25 cellular contexts compared by ENCODE assay signal in genomic region chr7:84629640-84630318, GRCh38.
"Had no signal": no experiment of that assay in that cellular context is flagged by ENCODE, and none has a peak within 500 bp of the region (broad histone marks: within the 10 kb centered on the region; RNA-seq: fewer than 3 reads in every experiment).

No MANE protein-coding gene starts in this region.

- H3K4me3 ChIP-seq: coronary artery, dorsolateral prefrontal cortex, heart right ventricle, right atrium auricular region, smooth muscle cell, stomach, thyroid gland, upper lobe of right lung had no signal

- DNase-seq: activated CD4-positive, alpha-beta T cell treated with anti-CD3 and anti-CD28 coated beads for 36 hours; activated CD4-positive, CD25-positive, alpha-beta regulatory T cell; activated CD8-positive, alpha-beta T cell treated with anti-CD3 and anti-CD28 coated beads, Interleukin-2, amount 10 ng/mL, durations not matched to agents 7 days and 5 days; activated naive CD4-positive, alpha-beta T cell; activated T-cell treated with anti-CD3 and anti-CD28 coated beads for 4 hours; activated T-cell treated with anti-CD3 and anti-CD28 coated beads, Interleukin-2, amount 50 U/mL, for 72 hours; dorsolateral prefrontal cortex; effector memory CD4-positive, alpha-beta T cell; heart right ventricle; islet precursor cell; left colon; midbrain; naive thymus-derived CD8-positive, alpha-beta T cell; nucleus accumbens; stimulated activated CD4-positive, alpha-beta T cell treated with anti-CD3 and anti-CD28 coated beads, Interleukin-1b, Interleukin-23, amount 100 ng/mL, for 48 hours; stimulated activated CD4-positive, alpha-beta T cell treated with anti-CD3 and anti-CD28 coated beads, Interleukin-4, amount 100 ng/mL, for 4 hours; stimulated activated CD8-positive, alpha-beta memory T cell treated with anti-CD3 and anti-CD28 coated beads, Interleukin-4, amount 100 ng/mL, for 48 hours; stimulated activated naive B cell treated with anti-CD40 and anti-IgM and Interleukin-4, amounts not matched to agents 10 μg/mL and 1 μg/mL and 100 μg/mL, for 72 hours; stomach; T-cell; thyroid gland; upper lobe of right lung had no signal
